In genomic region chr6:12290490-12290820, GRCh38 we compare ENCODE assay signal across 8 cellular contexts. TPM values are rescaled to one million over a fixed set of nuclear protein-coding genes. Genes with fewer than 3 reads are reported as not detected.
DNase-seq lines count a peak whose midpoint lies in the region; ATAC-seq and TF ChIP-seq lines count a peak whose summit lies in the region.

No MANE protein-coding gene starts in this region.

- intact Hi-C loops in ovary (cut with DNase I) = loop anchor here in 1 of 4 donors (10.0 kb wide), 1 partner anchor 314 kb away; no protein-coding TSS in a partner anchor

- peaks cover 8% of the 10 kb centered on the region for H3K4me1 ChIP-seq in effector memory CD4-positive, alpha-beta T cell (ENCODE audit: control insufficient read depth, insufficient read depth, low read length, poor library complexity, severe bottlenecking)
- H3K4me1 ChIP-seq in ovary (ENCODE audit: insufficient read depth) = no peaks in the 10 kb centered on the region

- no peak overlapping the region for H3K27ac ChIP-seq in effector memory CD4-positive, alpha-beta T cell (ENCODE audit: insufficient read depth, low read length, poor library complexity, severe bottlenecking)
- no peak overlapping the region for H3K27ac ChIP-seq in ovary

- H3K27me3 Mint-ChIP-seq in IgD-negative memory B cell = peaks cover 33% of the 10 kb centered on the region

- H3K4me3 Mint-ChIP-seq in IgD-negative memory B cell = peak overlapping the region; percentile 78 to 95 (median 84)

- no peak for TF ChIP-seq CTCF in GM13977 (IDR thresholded peaks at IDR 0.05; ENCODE audit: extremely low read depth, insufficient read depth, missing control alignments)
- TF ChIP-seq CTCF in ovary (IDR thresholded peaks at IDR 0.05) = no peak

- WGBS in ovary, 3 donors = 1 to 2% (median 1%) methylated on average over 10 of the region's 10 CpGs

- H3K27ac Mint-ChIP-seq in IgD-negative memory B cell = peak overlapping the region in 1 of 3 donors; percentile 39

- H3K9me3 Mint-ChIP-seq in IgD-negative memory B cell = no peaks in the 10 kb centered on the region

- H3K36me3 Mint-ChIP-seq in IgD-negative memory B cell = no peaks in the 10 kb centered on the region

- in situ Hi-C loops in GM13977 (cut with MboI; ENCODE audit: low pct_unique_long_range_greater_than_20kb, low sequenced_read_pairs, unreplicated experiment) = loop anchor here (10.0 to 25.0 kb wide), 2 partner anchors 304 to 628 kb away; no protein-coding TSS in a partner anchor

- no peak for TF ChIP-seq POLR2A in ovary (IDR thresholded peaks at IDR 0.05)

- peak overlapping the region; percentile 46 for H3K4me3 ChIP-seq in effector memory CD4-positive, alpha-beta T cell (ENCODE audit: insufficient read depth, low read depth, low read length, poor library complexity, severe bottlenecking)
- H3K4me3 ChIP-seq in ovary = peak overlapping the region; percentile 30

- TF ChIP-seq EP300 in ovary (IDR thresholded peaks at IDR 0.05) = no peak

- H3K9me3 ChIP-seq in effector memory CD4-positive, alpha-beta T cell (ENCODE audit: control insufficient read depth, low read length) = no peaks in the 10 kb centered on the region
- no peaks in the 10 kb centered on the region for H3K9me3 ChIP-seq in ovary

- no peaks in the 10 kb centered on the region for H3K36me3 ChIP-seq in effector memory CD4-positive, alpha-beta T cell (ENCODE audit: control insufficient read depth, insufficient read depth, low read length)
- H3K36me3 ChIP-seq in ovary = no peaks in the 10 kb centered on the region

- H3K27me3 ChIP-seq in effector memory CD4-positive, alpha-beta T cell (replicated peaks; ENCODE audit: control insufficient read depth, insufficient read depth, low read length, poor library complexity, severe bottlenecking) = peaks cover 4% of the 10 kb centered on the region
- H3K27me3 ChIP-seq in ovary = no peaks in the 10 kb centered on the region

- no peak for ATAC-seq in GM19023 (IDR thresholded peaks at IDR 0.05; ENCODE audit: unreplicated experiment)

- H3K4me1 Mint-ChIP-seq in IgD-negative memory B cell = peaks cover 9 to 13% (median 9%) of the 10 kb centered on the region in 3 donors

- DNase-seq in GM13977 (ENCODE audit: low spot score) (peak; percentile 22), ovary (no peak), UCSD-AML1 (lab: John Stamatoyannopoulos, UW; ENCODE audit: unreplicated experiment) (no peak), hepatic stellate cell (ENCODE audit: low spot score) (no peak)
- no peak for DNase-seq in effector memory CD4-positive, alpha-beta T cell
- no peak for DNase-seq in stimulated activated CD4-positive, alpha-beta T cell treated with anti-CD3 and anti-CD28 coated beads, Interleukin-1b, Interleukin-23, amount 100 ng/mL, for 48 hours

RNA-seq across cellular contexts. Expression of gene EDN1, which starts 0.3 kb away (rescaled TPM):
- not detected for polyA plus RNA-seq in IgD-negative memory B cell
- 10 to 100 TPM in 1 of 7 donors, 1 to 10 TPM in 5, under 1 TPM in 1; 0.95 to 11.1 (median 3.1) TPM for total RNA-seq in ovary
- polyA plus RNA-seq in ovary = 1 to 10 TPM; 2.0 to 8.0 TPM
